9 cellular contexts compared by ENCODE assay signal in the genomic region with DNA sequence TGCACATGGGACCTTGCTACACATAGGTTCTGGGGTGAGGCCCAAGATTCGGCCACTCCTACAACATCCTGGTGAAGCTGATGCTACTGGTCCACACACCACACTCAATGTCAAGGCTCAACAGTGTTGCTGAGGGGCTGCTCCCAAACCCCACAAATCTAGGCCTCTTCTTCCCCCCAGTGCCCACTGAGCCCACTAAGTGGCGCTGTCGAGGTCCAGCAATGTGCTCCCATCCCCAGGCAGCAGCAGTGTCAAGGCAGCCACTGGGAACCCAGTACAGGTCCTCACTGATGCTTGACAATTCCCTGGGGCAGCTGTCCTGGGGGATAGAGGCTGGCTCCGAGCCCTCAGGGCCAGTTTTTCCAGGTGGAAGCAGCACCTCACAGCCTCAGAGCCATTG. TPM values are rescaled to one million over a fixed set of nuclear protein-coding genes. Genes with fewer than 3 reads are reported as not detected.
DNase-seq lines count a peak whose midpoint lies in the region; ATAC-seq, FAIRE-seq and TF ChIP-seq lines count a peak whose summit lies in the region.
"Had no signal": no experiment of that assay in that cellular context is flagged by ENCODE, and none has a peak within 500 bp of the region (broad histone marks: within the 10 kb centered on the region; RNA-seq: fewer than 3 reads in every experiment).

No MANE protein-coding gene starts in this region.

- no peaks in the 10 kb centered on the region for H3K79me2 ChIP-seq in HepG2 (ENCODE audit: insufficient read depth, low read length)

- POLR2A ChIA-PET in HepG2 (lab: Yijun Ruan, JAX), result no interaction called here

- CTCF ChIA-PET in HepG2 (lab: Yijun Ruan, JAX; ENCODE audit: low intra/inter-chr PET ratio, low total read pairs), result no interaction called here

- no peak overlapping the region for H3K4me2 ChIP-seq in HepG2 (ENCODE audit: low read depth, low read length)

- peaks cover 6 to 53% of the 10 kb centered on the region in 2 experiments; a peak in 4 of 5 replicates for H3K27me3 ChIP-seq in HepG2 (ENCODE audit: control insufficient read depth in 1 of 2, insufficient read depth in 2 of 2, low read length in 2 of 2)
- no peaks in the 10 kb centered on the region for H3K27me3 ChIP-seq in right lobe of liver
- H3K27me3 ChIP-seq in MG63, result no peaks in the 10 kb centered on the region
- H3K27me3 ChIP-seq in bronchial epithelial cell (ENCODE audit: control insufficient read depth, insufficient read depth, low read length), result no peaks in the 10 kb centered on the region

- peak; percentile 67 for TF ChIP-seq CTCF in HepG2 (CRISPR knock-in tag; IDR thresholded peaks at IDR 0.05)
- TF ChIP-seq CTCF in right lobe of liver (IDR thresholded peaks at IDR 0.05), result no peak
- peak; percentile 25 for TF ChIP-seq CTCF in bronchial epithelial cell (IDR thresholded peaks at IDR 0.05; ENCODE audit: insufficient read depth, low read length, severe bottlenecking)

- DNase-seq in HepG2 (ENCODE audit: low spot score) (peak; percentile 20), right lobe of liver (no peak), MG63 (peak; percentile 10), bronchial epithelial cell (ENCODE audit: low read depth) (no peak)
- DNase-seq in stimulated activated naive CD8-positive, alpha-beta T cell treated with anti-CD3 and anti-CD28 coated beads, Interleukin-15, Interleukin-2, amounts not matched to agents 100 U/mL and 50 U/mL, for 24 hours, result peak; percentile 28
- DNase-seq: NCI-H187 treated with DMSO at 0.1 percent for 48 hours had no signal

- 0% methylated on average over 1 of the region's 4 CpGs for WGBS in HepG2 (ENCODE audit: low lambda C conversion rate)
- no CpG with 5 or more reads among the region's 4 CpGs for WGBS in right lobe of liver (ENCODE audit: insufficient coverage, low coverage, low lambda C conversion rate, missing lambda C conversion rate)

- FAIRE-seq in HepG2 (lab: Jason Lieb, UNC), result no peak
- no peak for FAIRE-seq in bronchial epithelial cell (lab: Jason Lieb, UNC)

- ATAC-seq in HepG2 (peak; percentile 71), right lobe of liver (no peak), HG02970 (IDR thresholded peaks at IDR 0.05; ENCODE audit: low FRiP score, unreplicated experiment) (no peak), GM19455 (IDR thresholded peaks at IDR 0.05; ENCODE audit: unreplicated experiment) (no peak), GM18873 (IDR thresholded peaks at IDR 0.05; ENCODE audit: low FRiP score, unreplicated experiment) (no peak)
- ATAC-seq in stimulated activated naive CD8-positive, alpha-beta T cell treated with anti-CD3 and anti-CD28 coated beads, Interleukin-15, Interleukin-2, amounts not matched to agents 100 U/mL and 50 U/mL, for 24 hours, result no peak

- H3K36me3 ChIP-seq in HepG2 (replicated peaks in 1 of 2; ENCODE audit: control insufficient read depth in 1 of 2, insufficient read depth in 2 of 2, low read length in 2 of 2), result no peaks in the 10 kb centered on the region
- H3K36me3 ChIP-seq in right lobe of liver, result no peaks in the 10 kb centered on the region
- H3K36me3 ChIP-seq in MG63, result no peaks in the 10 kb centered on the region
- no peaks in the 10 kb centered on the region for H3K36me3 ChIP-seq in bronchial epithelial cell (ENCODE audit: control insufficient read depth, insufficient read depth, low read length)

- TF ChIP-seq POLR2A in HepG2 (IDR thresholded peaks at IDR 0.05; ENCODE audit: insufficient read depth in 1 of 2, low read depth in 2 of 2, low read length in 2 of 2) (no peak), right lobe of liver (IDR thresholded peaks at IDR 0.05) (no peak)

- no peak for TF ChIP-seq RAD21 in HepG2 (CRISPR knock-in tag; IDR thresholded peaks at IDR 0.05)

- H3K4me3 ChIP-seq in HepG2 (replicated peaks in 1 of 3; ENCODE audit: insufficient read depth in 1 of 3, low read depth in 2 of 3, low read length in 3 of 3) (no peak overlapping the region), right lobe of liver (no peak overlapping the region), MG63 (no peak overlapping the region), bronchial epithelial cell (ENCODE audit: low read depth, low read length) (no peak overlapping the region)

- TF ChIP-seq EP300 in HepG2 (IDR thresholded peaks at IDR 0.05; ENCODE audit: low read depth in 2 of 2, low read length in 2 of 2), result no peak
- no peak for TF ChIP-seq EP300 in HepG2 (CRISPR knock-in tag; IDR thresholded peaks at IDR 0.05; ENCODE audit: borderline replicate concordance)

- H3K4me1 ChIP-seq in HepG2 (ENCODE audit: insufficient read depth, low read length) (no peaks in the 10 kb centered on the region), right lobe of liver (no peaks in the 10 kb centered on the region)

- H4K20me1 ChIP-seq in HepG2 (ENCODE audit: insufficient read depth, low read length), result no peaks in the 10 kb centered on the region

- in situ Hi-C loops in HepG2 (cut with HindIII; ENCODE audit: extremely low pct_ligation_motif_present, low pct_unique_long_range_greater_than_20kb), result no loop called here

- no TSS peak for BruUV-seq in HepG2 (replicated peaks; lab: Mats Ljungman, UMichigan)

- H2AFZ ChIP-seq in HepG2 (ENCODE audit: low read length), result no peak overlapping the region

- no peaks in the 10 kb centered on the region for H3K9me3 ChIP-seq in HepG2 (ENCODE audit: low read length)
- H3K9me3 ChIP-seq in right lobe of liver, result no peaks in the 10 kb centered on the region
- no peaks in the 10 kb centered on the region for H3K9me3 ChIP-seq in MG63

- no peak overlapping the region for H3K9ac ChIP-seq in HepG2 (ENCODE audit: insufficient read depth, low read depth, low read length)

- intact Hi-C loops in HepG2 (cut with micrococcal nuclease; ENCODE audit: unreplicated experiment) (no loop called here), right lobe of liver (cut with DNase I) (no loop called here)

- H3K27ac ChIP-seq in HepG2 (ENCODE audit: extremely low read length, insufficient read depth, low read length), result no peak overlapping the region
- no peak overlapping the region for H3K27ac ChIP-seq in right lobe of liver

TF ChIP-seq in HepG2, 621 proteins besides CTCF, POLR2A, EP300 and RAD21 (continues in another document):
- TF ChIP-seq, protein P1, sequence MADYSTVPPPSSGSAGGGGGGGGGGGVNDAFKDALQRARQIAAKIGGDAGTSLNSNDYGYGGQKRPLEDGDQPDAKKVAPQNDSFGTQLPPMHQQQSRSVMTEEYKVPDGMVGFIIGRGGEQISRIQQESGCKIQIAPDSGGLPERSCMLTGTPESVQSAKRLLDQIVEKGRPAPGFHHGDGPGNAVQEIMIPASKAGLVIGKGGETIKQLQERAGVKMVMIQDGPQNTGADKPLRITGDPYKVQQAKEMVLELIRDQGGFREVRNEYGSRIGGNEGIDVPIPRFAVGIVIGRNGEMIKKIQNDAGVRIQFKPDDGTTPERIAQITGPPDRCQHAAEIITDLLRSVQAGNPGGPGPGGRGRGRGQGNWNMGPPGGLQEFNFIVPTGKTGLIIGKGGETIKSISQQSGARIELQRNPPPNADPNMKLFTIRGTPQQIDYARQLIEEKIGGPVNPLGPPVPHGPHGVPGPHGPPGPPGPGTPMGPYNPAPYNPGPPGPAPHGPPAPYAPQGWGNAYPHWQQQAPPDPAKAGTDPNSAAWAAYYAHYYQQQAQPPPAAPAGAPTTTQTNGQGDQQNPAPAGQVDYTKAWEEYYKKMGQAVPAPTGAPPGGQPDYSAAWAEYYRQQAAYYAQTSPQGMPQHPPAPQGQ (CRISPR knock-in tag; IDR thresholded peaks at IDR 0.05; ENCODE audit: borderline replicate concordance), result no peak
- TF ChIP-seq NFE2L2 (IDR thresholded peaks at IDR 0.05; ENCODE audit: low read length), result no peak
- no peak for TF ChIP-seq ZNF747 (CRISPR knock-in tag; IDR thresholded peaks at IDR 0.05; ENCODE audit: borderline replicate concordance)
- no peak for TF ChIP-seq PRMT3 (CRISPR knock-in tag; IDR thresholded peaks at IDR 0.05; ENCODE audit: borderline replicate concordance, low read depth)
- no peak for TF ChIP-seq FLYWCH1 (CRISPR knock-in tag; IDR thresholded peaks at IDR 0.05)
- TF ChIP-seq NR1H2 (CRISPR knock-in tag; IDR thresholded peaks at IDR 0.05; ENCODE audit: borderline replicate concordance, low read depth), result no peak
- TF ChIP-seq ZNF160 (CRISPR knock-in tag; IDR thresholded peaks at IDR 0.05), result no peak
- TF ChIP-seq RXRA (CRISPR knock-in tag; IDR thresholded peaks at IDR 0.05), result no peak
- no peak for TF ChIP-seq SMAD1 (CRISPR knock-in tag; IDR thresholded peaks at IDR 0.05; ENCODE audit: borderline replicate concordance, low read depth)
- no peak for TF ChIP-seq ZNF572 (CRISPR knock-in tag; IDR thresholded peaks at IDR 0.05)
- 0 out of 2 replicates have a peak, but pooled peaks have one; percentile 19 for TF ChIP-seq ZFX (CRISPR knock-in tag; IDR thresholded peaks at IDR 0.05; ENCODE audit: low read depth)
- no peak for TF ChIP-seq MBD4 (IDR thresholded peaks at IDR 0.05; ENCODE audit: borderline replicate concordance, low read length)

RNA-seq across cellular contexts. Expression of a gene that starts 21.5 kb away (rescaled TPM):
- total RNA-seq in HepG2 (2016; rRNA removed; fragmentation: Illumina TruSeq; extraction: Trizol) (not detected in 2 replicates), right lobe of liver (under 1 TPM in 1 of 6 experiments, not detected in 5; 0.02 TPM), bronchial epithelial cell (under 0.01 TPM in 1 of 2 replicates, not detected in the other)
- not detected in 2 replicates for total RNA-seq in HepG2 (2016; cell fraction: cytosol; rRNA removed; fragmentation: Illumina TruSeq; extraction: Trizol; ENCODE audit: low read depth)
- total RNA-seq in HepG2 (2016; cell fraction: insoluble cytoplasmic fraction; rRNA removed; fragmentation: Illumina TruSeq; extraction: Trizol), result not detected in 2 replicates
- total RNA-seq in HepG2 (2016; cell fraction: membrane; rRNA removed; fragmentation: Illumina TruSeq; extraction: Trizol), result not detected in 2 replicates
- not detected in 2 replicates for total RNA-seq in HepG2 (2016; cell fraction: nucleus; rRNA removed; fragmentation: Illumina TruSeq; extraction: Trizol)
- polyA plus RNA-seq in HepG2 (2011; rRNA removed), result 0.07 and 0.22 TPM in 2 replicates
- polyA plus RNA-seq in HepG2 (2011; cell fraction: cytosol; rRNA removed), result 0.06 and 0.07 TPM in 2 replicates
- 0.09 and 0.10 TPM in 2 replicates for polyA plus RNA-seq in HepG2 (2011; cell fraction: nucleus; rRNA removed)
- 0.07 and 0.08 TPM in 2 replicates for polyA plus RNA-seq in HepG2 (2012)
- not detected in 2 replicates for polyA plus RNA-seq in HepG2 (2016; cell fraction: cytosol; fragmentation: Illumina TruSeq; extraction: Trizol; ENCODE audit: low read depth)
- not detected in 2 replicates for polyA plus RNA-seq in HepG2 (2016; cell fraction: insoluble cytoplasmic fraction; fragmentation: Illumina TruSeq; extraction: Trizol; ENCODE audit: low read depth)
- not detected in 2 replicates for polyA plus RNA-seq in HepG2 (2016; cell fraction: membrane; fragmentation: Illumina TruSeq; extraction: Trizol; ENCODE audit: low read depth)
- polyA plus RNA-seq in HepG2 (2016; cell fraction: nucleus; fragmentation: Illumina TruSeq; extraction: Trizol; ENCODE audit: insufficient read depth, low read depth), result not detected in 2 replicates
- 0.07 and 1.0 TPM in 2 replicates for polyA minus RNA-seq in HepG2 (2011; rRNA and poly(A)+ RNA removed; ENCODE audit: low replicate concordance)
- polyA minus RNA-seq in HepG2 (2011; cell fraction: cytosol; rRNA and poly(A)+ RNA removed), result not detected in 2 replicates
- not detected in 2 replicates for polyA minus RNA-seq in HepG2 (2011; cell fraction: nucleus; rRNA and poly(A)+ RNA removed)
- total RNA-seq in MG63 (2014; rRNA removed; shearing (Covaris generic); ENCODE audit: low replicate concordance), result not detected in 2 replicates

Comparison
In these comparisons a context has a peak if more than half of its experiments do, and no peak if none do; other contexts are left out.
1. DNase-seq: peak in HepG2 (single experiment), MG63 (single experiment) and stimulated activated naive CD8-positive, alpha-beta T cell treated with anti-CD3 and anti-CD28 coated beads, Interleukin-15, Interleukin-2, amounts not matched to agents 100 U/mL and 50 U/mL, for 24 hours (single experiment); none in right lobe of liver (0 of 3) and bronchial epithelial cell (single experiment).
2. CTCF ChIP-seq: peak in HepG2 (single experiment) and bronchial epithelial cell (single experiment); none in right lobe of liver (0 of 4).